ENCODE assay signal across 32 cellular contexts in genomic region chr5:139767960-139768359, GRCh38. TPM values are rescaled to one million over a fixed set of nuclear protein-coding genes. Genes with fewer than 3 reads are reported as not detected.
DNase-seq lines count a peak whose midpoint lies in the region; ATAC-seq and TF ChIP-seq lines count a peak whose summit lies in the region.
"Had no signal": no experiment of that assay in that cellular context is flagged by ENCODE, and none has a peak within 500 bp of the region (broad histone marks: within the 10 kb centered on the region; RNA-seq: fewer than 3 reads in every experiment).

No MANE protein-coding gene starts in this region.

- POLR2A ChIA-PET in WTC11 (lab: Charles Lee) = no interaction called here

- peak; percentile 52 for DNase-seq in BE2C
- DNase-seq in WTC11 (ENCODE audit: low spot score) = no peak
- DNase-seq in left ventricle myocardium inferior = peak; percentile 34
- no peak for DNase-seq in mesenchymal stem cell
- no peak for DNase-seq in Karpas-422
- DNase-seq: activated B cell treated with CpG ODN at 0.5 μM for 24 hours; activated CD4-positive, alpha-beta T cell treated with anti-CD3 and anti-CD28 coated beads, Interleukin-2, amount 10 ng/mL, durations not matched to agents 7 days and 5 days; activated effector memory CD4-positive, alpha-beta T cell treated with anti-CD3 and anti-CD28 coated beads, Interleukin-2, amount 50 U/mL, for 16 hours; activated naive CD8-positive, alpha-beta T cell treated with anti-CD3 and anti-CD28 coated beads for 36 hours; activated T-cell treated with anti-CD3 and anti-CD28 coated beads, Interleukin-2, amount 50 U/mL, for 1 hour; AML-193; anterior cingulate cortex; DMS 273 treated with DMSO at 0.1 percent for 48 hours; effector CD4-positive, alpha-beta T cell; EL; left lung; mucosa of descending colon; NCI-H1092 treated with DMSO at 0.1 percent for 48 hours; NCI-H1694 treated with DMSO at 0.1 percent for 48 hours; nephron progenitor cell; stimulated activated naive CD4-positive, alpha-beta T cell; T-cell had no signal

- peaks cover 48% of the 10 kb centered on the region for H3K27me3 Mint-ChIP-seq in WTC11 (ENCODE audit: low read depth)

- H3K36me3 ChIP-seq in BE2C = no peaks in the 10 kb centered on the region
- no peaks in the 10 kb centered on the region for H3K36me3 ChIP-seq in left ventricle myocardium inferior
- no peaks in the 10 kb centered on the region for H3K36me3 ChIP-seq in mesenchymal stem cell (ENCODE audit: control insufficient read depth in 1 of 2, insufficient read depth in 2 of 2, low read depth in 1 of 2, low read length in 2 of 2)
- no peaks in the 10 kb centered on the region for H3K36me3 ChIP-seq in Karpas-422 (ENCODE audit: insufficient read depth, low read length)
- H3K36me3 ChIP-seq: left lung, ovary, SJSA1, suprapubic skin had no signal

- CTCF ChIA-PET in WTC11 (lab: Charles Lee) = interaction anchor here (1.2 to 3.8 kb wide), 6 partner anchors 9 to 201 kb away, joined by 4 to 83 read pairs (median 5); no protein-coding TSS in a partner anchor

- H3K23ac ChIP-seq in mesenchymal stem cell (ENCODE audit: low read length in 2 of 2) = no peak overlapping the region

- WGBS in mesenchymal stem cell = 77% methylated on average over 4 of the region's 4 CpGs

- TF ChIP-seq CTCF in BE2C (IDR thresholded peaks at IDR 0.05; ENCODE audit: low read depth, low read length) (no peak), WTC11 (IDR thresholded peaks at IDR 0.05) (no peak), left ventricle myocardium inferior (IDR thresholded peaks at IDR 0.05; ENCODE audit: borderline replicate concordance) (no peak)

- H4K91ac ChIP-seq in mesenchymal stem cell (ENCODE audit: low read length) = no peak overlapping the region

- no peak overlapping the region for H3K9ac ChIP-seq in mesenchymal stem cell (ENCODE audit: low read length)
- no peak overlapping the region for H3K9ac ChIP-seq in Karpas-422 (ENCODE audit: low read length)

- no peaks in the 10 kb centered on the region for H3K36me3 Mint-ChIP-seq in WTC11
- H3K36me3 Mint-ChIP-seq: activated naive CD8-positive, alpha-beta T cell treated with anti-CD3 and anti-CD28 coated beads for 36 hours; T-cell had no signal

- no peak overlapping the region for H3K27ac Mint-ChIP-seq in WTC11
- H3K27ac Mint-ChIP-seq: activated B cell treated with CpG ODN at 0.5 μM for 24 hours; activated CD4-positive, alpha-beta T cell treated with anti-CD3 and anti-CD28 coated beads, Interleukin-2, amount 10 ng/mL, durations not matched to agents 7 days and 5 days; activated naive CD8-positive, alpha-beta T cell treated with anti-CD3 and anti-CD28 coated beads for 36 hours; nephron progenitor cell; T-cell had no signal

- H2BK12ac ChIP-seq in mesenchymal stem cell (ENCODE audit: low read length in 2 of 2) = no peak overlapping the region

- no peak overlapping the region for H2BK15ac ChIP-seq in mesenchymal stem cell (ENCODE audit: low read depth, poor library complexity, severe bottlenecking)

- no peaks in the 10 kb centered on the region for H3K79me2 ChIP-seq in Karpas-422 (ENCODE audit: low read length)

- no peak overlapping the region for H3K4ac ChIP-seq in mesenchymal stem cell (ENCODE audit: low read depth in 1 of 2, low read length in 2 of 2)

- H3K79me1 ChIP-seq in mesenchymal stem cell (replicated peaks; ENCODE audit: low read length, poor library complexity, severe bottlenecking) = no peaks in the 10 kb centered on the region

- peaks cover 34% of the 10 kb centered on the region for H3K4me1 Mint-ChIP-seq in WTC11

- H3K4me3 Mint-ChIP-seq in WTC11 = no peak overlapping the region
- H3K4me3 Mint-ChIP-seq: activated B cell treated with CpG ODN at 0.5 μM for 24 hours; activated CD4-positive, alpha-beta T cell treated with anti-CD3 and anti-CD28 coated beads, Interleukin-2, amount 10 ng/mL, durations not matched to agents 7 days and 5 days; activated naive CD8-positive, alpha-beta T cell treated with anti-CD3 and anti-CD28 coated beads for 36 hours; nephron progenitor cell; T-cell had no signal

- H3K27ac ChIP-seq in left ventricle myocardium inferior (replicated peaks) (peak overlapping the region; percentile 52), mesenchymal stem cell (ENCODE audit: low read length, poor library complexity, severe bottlenecking) (no peak overlapping the region), Karpas-422 (ENCODE audit: low read length) (no peak overlapping the region)
- H3K27ac ChIP-seq: A549, left lung, ovary, SJSA1, skin epidermis, suprapubic skin had no signal

- H3K9me2 ChIP-seq in Karpas-422 (replicated peaks; ENCODE audit: insufficient read depth, low read length) = no peaks in the 10 kb centered on the region

- no peak overlapping the region for H4K8ac ChIP-seq in mesenchymal stem cell (ENCODE audit: low read length)

- H2AK5ac ChIP-seq in mesenchymal stem cell (ENCODE audit: low read length, severe bottlenecking) = peak overlapping the region; percentile 26

- H3K9me3 ChIP-seq in BE2C (no peaks in the 10 kb centered on the region), left ventricle myocardium inferior (replicated peaks) (no peaks in the 10 kb centered on the region), mesenchymal stem cell (ENCODE audit: control insufficient read depth, low read length) (no peaks in the 10 kb centered on the region), Karpas-422 (ENCODE audit: low read length) (no peaks in the 10 kb centered on the region)
- H3K9me3 ChIP-seq: A549, left lung, mucosa of descending colon, ovary, SJSA1, suprapubic skin had no signal

- H3K27me3 ChIP-seq in BE2C (no peaks in the 10 kb centered on the region), left ventricle myocardium inferior (ENCODE audit: low read depth) (peaks cover 24% of the 10 kb centered on the region), mesenchymal stem cell (ENCODE audit: control insufficient read depth in 1 of 2, insufficient read depth in 1 of 2, low read length in 2 of 2) (peaks cover 8 to 31% of the 10 kb centered on the region in 2 experiments), Karpas-422 (ENCODE audit: low read length) (no peaks in the 10 kb centered on the region)
- H3K27me3 ChIP-seq: ovary, SJSA1 had no signal

- H3K9me3 Mint-ChIP-seq in WTC11 = no peaks in the 10 kb centered on the region
- H3K9me3 Mint-ChIP-seq: activated B cell treated with CpG ODN at 0.5 μM for 24 hours; activated CD4-positive, alpha-beta T cell treated with anti-CD3 and anti-CD28 coated beads, Interleukin-2, amount 10 ng/mL, durations not matched to agents 7 days and 5 days; activated naive CD8-positive, alpha-beta T cell treated with anti-CD3 and anti-CD28 coated beads for 36 hours; nephron progenitor cell; T-cell had no signal

- intact Hi-C loops in left ventricle myocardium inferior (cut with micrococcal nuclease) = loop anchor here (5.0 kb wide), 1 partner anchor 131 kb away; no protein-coding TSS in a partner anchor

- H3K4me3 ChIP-seq in BE2C (ENCODE audit: low read depth, low read length) (no peak overlapping the region), left ventricle myocardium inferior (no peak overlapping the region), mesenchymal stem cell (ENCODE audit: insufficient read depth in 1 of 2, low read depth in 1 of 2, low read length in 2 of 2) (no peak overlapping the region), Karpas-422 (ENCODE audit: low read length) (no peak overlapping the region)
- H3K4me3 ChIP-seq: A549, left lung, mucosa of descending colon, ovary, SJSA1, skin epidermis, suprapubic skin had no signal

- H3K4me1 ChIP-seq in BE2C (peaks cover 9% of the 10 kb centered on the region), left ventricle myocardium inferior (peaks cover 36% of the 10 kb centered on the region), mesenchymal stem cell (ENCODE audit: control insufficient read depth, insufficient read depth, low read depth, low read length) (peaks cover 38% of the 10 kb centered on the region), Karpas-422 (ENCODE audit: low read length) (peaks cover 12% of the 10 kb centered on the region)
- H3K4me1 ChIP-seq: A549 had no signal

- ATAC-seq in WTC11 (no peak), HG03159 (IDR thresholded peaks at IDR 0.05; ENCODE audit: unreplicated experiment) (no peak), HG02970 (IDR thresholded peaks at IDR 0.05; ENCODE audit: low FRiP score, unreplicated experiment) (no peak), GM19467 (IDR thresholded peaks at IDR 0.05; ENCODE audit: unreplicated experiment) (no peak)
- ATAC-seq: A549, left lung, mucosa of descending colon, T-cell had no signal

- no peak overlapping the region for H2BK5ac ChIP-seq in mesenchymal stem cell (ENCODE audit: low read depth, low read length, poor library complexity, severe bottlenecking)

- no peak overlapping the region for H3K14ac ChIP-seq in mesenchymal stem cell (ENCODE audit: low read length in 2 of 2)

- no peak overlapping the region for H2BK120ac ChIP-seq in mesenchymal stem cell (ENCODE audit: low read depth, low read length)

- H2AFZ ChIP-seq in mesenchymal stem cell (ENCODE audit: low read depth, low read length) (no peak overlapping the region), Karpas-422 (ENCODE audit: low read length) (no peak overlapping the region)

- no peak overlapping the region for H3K18ac ChIP-seq in mesenchymal stem cell (ENCODE audit: low read depth in 1 of 2, low read length in 2 of 2)

- H4K20me1 ChIP-seq in Karpas-422 (ENCODE audit: insufficient read depth, low read depth, low read length) = peaks cover 4% of the 10 kb centered on the region; the same call in 1 of the 2 replicates

- H3K4me2 ChIP-seq in mesenchymal stem cell (ENCODE audit: low read length, poor library complexity, severe bottlenecking) = no peak overlapping the region
- H3K4me2 ChIP-seq in Karpas-422 (ENCODE audit: low read depth, low read length, poor library complexity, severe bottlenecking) = no peak overlapping the region
- H3K4me2 ChIP-seq: A549 had no signal

TF ChIP-seq in WTC11, 78 proteins besides CTCF, POLR2A, EP300 and RAD21 (continues in another document):
- no peak for TF ChIP-seq NFE2L1 (CRISPR knock-in tag; IDR thresholded peaks at IDR 0.05)
- TF ChIP-seq ZNF121 (CRISPR knock-in tag; IDR thresholded peaks at IDR 0.05) = peak; percentile 42; the same call in 1 of the 2 replicates
- TF ChIP-seq TEAD4 (CRISPR knock-in tag; IDR thresholded peaks at IDR 0.05) = no peak

RNA-seq across cellular contexts. Expression of gene PSD2, which starts 27.6 kb away (rescaled TPM):
- polyA plus RNA-seq in BE2C (2012; ENCODE audit: insufficient read depth, insufficient read length, low read depth) = 1.0 TPM
- total RNA-seq in WTC11 (2021) (0.55 to 0.57 TPM (median 0.57 TPM) in 3 replicates), left ventricle myocardium inferior (not detected)
- 0.07 TPM for polyA plus RNA-seq in mesenchymal stem cell (2013, experiment 1 of 2)
- 0.08 TPM for polyA plus RNA-seq in mesenchymal stem cell (2013, experiment 2 of 2)
- not detected in 2 replicates for total RNA-seq in Karpas-422 (2014; rRNA removed; shearing (Covaris generic); ENCODE audit: low replicate concordance)
- total RNA-seq: activated B cell treated with CpG ODN at 0.5 μM for 24 hours; activated CD4-positive, alpha-beta T cell treated with anti-CD3 and anti-CD28 coated beads, Interleukin-2, amount 10 ng/mL, durations not matched to agents 7 days and 5 days; activated naive CD8-positive, alpha-beta T cell treated with anti-CD3 and anti-CD28 coated beads for 36 hours; HT-29; RPMI7951 had no signal

Comparison
In these comparisons a context has a peak if more than half of its experiments do, and no peak if none do; other contexts are left out.
1. DNase-seq: peak in BE2C (single experiment) and left ventricle myocardium inferior (single experiment); none in WTC11 (single experiment), mesenchymal stem cell (single experiment) and Karpas-422 (single experiment).